In the genomic region with DNA sequence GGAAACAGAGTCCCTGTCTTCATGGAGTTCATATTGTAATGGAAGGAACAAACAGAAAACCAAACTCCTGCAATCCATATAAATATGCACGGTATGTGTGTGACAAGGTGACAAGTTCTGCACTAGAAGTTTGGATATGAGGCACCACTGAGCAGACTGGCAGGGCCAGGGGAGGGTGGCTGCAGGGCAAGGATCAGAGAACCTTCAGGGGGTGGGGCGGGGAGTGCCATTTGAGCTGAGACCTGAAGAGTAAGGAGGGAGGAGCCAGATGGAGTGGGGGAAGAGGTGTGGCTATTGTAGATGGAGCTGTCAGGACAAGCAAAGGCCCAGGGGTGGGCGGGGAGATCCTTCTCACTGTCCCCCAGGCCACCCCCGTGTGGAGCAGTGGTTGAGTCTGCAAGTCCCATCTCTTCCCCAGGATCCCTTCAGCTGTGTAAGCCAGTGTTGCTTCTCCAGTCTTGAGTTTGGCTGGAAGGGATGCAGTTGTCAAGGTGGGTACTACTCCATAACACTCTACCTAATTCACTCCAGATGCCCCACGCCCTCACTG, we compare ENCODE assay signal across 1 cellular context.
TF ChIP-seq lines count a peak whose summit lies in the region.

No MANE protein-coding gene starts in this region.

TF ChIP-seq in HEK293, 187 proteins besides CTCF, POLR2A, EP300 and RAD21 (continued from another document):
- no peak for TF ChIP-seq ZXDB (tag by site-specific recombination; IDR thresholded peaks at IDR 0.05)
